In genomic region chr7:100655908-100656674, GRCh38 we compare ENCODE assay signal across 1 cellular context.
TF ChIP-seq lines count a peak whose summit lies in the region.

ACTL6B (minus strand) TSS chr7:100656448; CDS start chr7:100656354, 94 bp downstream.

TF ChIP-seq in HepG2, 621 proteins besides CTCF, POLR2A, EP300 and RAD21 (continued from another document and continues in another):
- TF ChIP-seq ZXDC (CRISPR knock-in tag; IDR thresholded peaks at IDR 0.05), result no peak
- peak; percentile 93 for TF ChIP-seq BORCS8-MEF2B (CRISPR knock-in tag; IDR thresholded peaks at IDR 0.05)
- peak; percentile 88 for TF ChIP-seq SALL2 (CRISPR knock-in tag; IDR thresholded peaks at IDR 0.05)
- peak; percentile 90 for TF ChIP-seq KDM5B (CRISPR knock-in tag; IDR thresholded peaks at IDR 0.05; ENCODE audit: borderline replicate concordance)
- no peak for TF ChIP-seq THYN1 (CRISPR knock-in tag; IDR thresholded peaks at IDR 0.05; ENCODE audit: borderline replicate concordance, low read depth)
- TF ChIP-seq ZNF235 (CRISPR knock-in tag; IDR thresholded peaks at IDR 0.05; ENCODE audit: borderline replicate concordance), result peak; percentile 83; the same call in 1 of the 2 replicates
- peak; percentile 75; the same call in 1 of the 2 replicates for TF ChIP-seq AHR (CRISPR knock-in tag; IDR thresholded peaks at IDR 0.05)
- TF ChIP-seq DDIT3 (CRISPR knock-in tag; IDR thresholded peaks at IDR 0.05), result no peak
- no peak for TF ChIP-seq ZNF704 (CRISPR knock-in tag; IDR thresholded peaks at IDR 0.05; ENCODE audit: borderline replicate concordance)
- peak; percentile 66; the same call in 1 of the 2 replicates for TF ChIP-seq SMAD3 (CRISPR knock-in tag; IDR thresholded peaks at IDR 0.05)
- TF ChIP-seq ZNF761 (CRISPR knock-in tag; conservative IDR thresholded peaks at IDR 0.05), result 0 out of 2 replicates have a peak, but pooled peaks have one; percentile 53
- TF ChIP-seq ZNF597 (CRISPR knock-in tag; IDR thresholded peaks at IDR 0.05), result no peak
- no peak for TF ChIP-seq TBX3 (IDR thresholded peaks at IDR 0.05; ENCODE audit: borderline replicate concordance)
- peak; percentile 55; the same call in 1 of the 2 replicates for TF ChIP-seq ZNF724P (CRISPR knock-in tag; IDR thresholded peaks at IDR 0.05; ENCODE audit: borderline replicate concordance)
- TF ChIP-seq RBM39 (IDR thresholded peaks at IDR 0.05; ENCODE audit: low read depth, low read length, poor library complexity, severe bottlenecking), result no peak
- no peak for TF ChIP-seq POLR2G (IDR thresholded peaks at IDR 0.05; ENCODE audit: low read depth, low read length)
- peak; percentile 64 for TF ChIP-seq KAT8 (CRISPR knock-in tag; IDR thresholded peaks at IDR 0.05)
- peak; percentile 76; the same call in 1 of the 2 replicates for TF ChIP-seq ZSCAN21 (CRISPR knock-in tag; IDR thresholded peaks at IDR 0.05; ENCODE audit: borderline replicate concordance)
- TF ChIP-seq ZNF607 (CRISPR knock-in tag; IDR thresholded peaks at IDR 0.05; ENCODE audit: borderline replicate concordance), result peak; percentile 98
- no peak for TF ChIP-seq ZMYM3 (CRISPR knock-in tag; IDR thresholded peaks at IDR 0.05)
- TF ChIP-seq CSRNP2 (CRISPR knock-in tag; conservative IDR thresholded peaks at IDR 0.05; ENCODE audit: low read depth), result no peak
- no peak for TF ChIP-seq PAF1 (CRISPR knock-in tag; IDR thresholded peaks at IDR 0.05)
- no peak for TF ChIP-seq CHD4 (IDR thresholded peaks at IDR 0.05; ENCODE audit: borderline replicate concordance, low read length)
- no peak for TF ChIP-seq FUBP1 (CRISPR knock-in tag; IDR thresholded peaks at IDR 0.05; ENCODE audit: borderline replicate concordance)
- 0 out of 2 replicates have a peak, but pooled peaks have one; percentile 44 for TF ChIP-seq ZNF75D (CRISPR knock-in tag; IDR thresholded peaks at IDR 0.05; ENCODE audit: borderline replicate concordance)
- TF ChIP-seq RFXAP (CRISPR knock-in tag; IDR thresholded peaks at IDR 0.05; ENCODE audit: borderline replicate concordance), result 0 out of 2 replicates have a peak, but pooled peaks have one; percentile 44
- TF ChIP-seq BRD4 (CRISPR knock-in tag; IDR thresholded peaks at IDR 0.05), result no peak
- 0 out of 2 replicates have a peak, but pooled peaks have one; percentile 29 for TF ChIP-seq DNMT3B (CRISPR knock-in tag; conservative IDR thresholded peaks at IDR 0.05)
- TF ChIP-seq ZNF3 (CRISPR knock-in tag; IDR thresholded peaks at IDR 0.05), result no peak
- TF ChIP-seq ZNF441 (CRISPR knock-in tag; IDR thresholded peaks at IDR 0.05; ENCODE audit: borderline replicate concordance), result peak; percentile 91
- TF ChIP-seq ZNF530 (CRISPR knock-in tag; IDR thresholded peaks at IDR 0.05; ENCODE audit: low read depth), result no peak
- peak; percentile 79; the same call in 1 of the 2 replicates for TF ChIP-seq NAIF1 (CRISPR knock-in tag; IDR thresholded peaks at IDR 0.05; ENCODE audit: borderline replicate concordance)
- no peak for TF ChIP-seq ZSCAN22 (CRISPR knock-in tag; IDR thresholded peaks at IDR 0.05)
- TF ChIP-seq ZNF20 (CRISPR knock-in tag; IDR thresholded peaks at IDR 0.05), result no peak
- no peak for TF ChIP-seq TBL1XR1 (IDR thresholded peaks at IDR 0.05; ENCODE audit: borderline replicate concordance, low read length, partially characterized antibody)
- no peak for TF ChIP-seq ZFY (CRISPR knock-in tag; IDR thresholded peaks at IDR 0.05)
- no peak for TF ChIP-seq SYNCRIP (IDR thresholded peaks at IDR 0.05; ENCODE audit: insufficient read depth, low read depth, low read length)
- peak; percentile 97 for TF ChIP-seq ZNF430 (CRISPR knock-in tag; IDR thresholded peaks at IDR 0.05)
- peak; percentile 35; the same call in 1 of the 2 replicates for TF ChIP-seq NKX3-1 (CRISPR knock-in tag; IDR thresholded peaks at IDR 0.05)
- no peak for TF ChIP-seq GPBP1L1 (CRISPR knock-in tag; IDR thresholded peaks at IDR 0.05)
- no peak for TF ChIP-seq ZSCAN29 (CRISPR knock-in tag; conservative IDR thresholded peaks at IDR 0.05)
- peak; percentile 70 for TF ChIP-seq ZNF580 (CRISPR knock-in tag; IDR thresholded peaks at IDR 0.05; ENCODE audit: borderline replicate concordance, low read depth)
- no peak for TF ChIP-seq DBP (CRISPR knock-in tag; IDR thresholded peaks at IDR 0.05; ENCODE audit: not compliant biosample characterization)
- no peak; the same call in 1 of the 2 replicates for TF ChIP-seq THAP9 (CRISPR knock-in tag; IDR thresholded peaks at IDR 0.05; ENCODE audit: borderline replicate concordance)
- no peak for TF ChIP-seq TARDBP (CRISPR knock-in tag; IDR thresholded peaks at IDR 0.05)
- peak; percentile 63; the same call in 1 of the 2 replicates for TF ChIP-seq GFI1 (CRISPR knock-in tag; IDR thresholded peaks at IDR 0.05; ENCODE audit: borderline replicate concordance)
- peak; percentile 71; the same call in 1 of the 2 replicates for TF ChIP-seq ZNF12 (CRISPR knock-in tag; IDR thresholded peaks at IDR 0.05)
- no peak for TF ChIP-seq ZFX (CRISPR knock-in tag; IDR thresholded peaks at IDR 0.05; ENCODE audit: low read depth)
- peak; percentile 69 for TF ChIP-seq TFDP2 (CRISPR knock-in tag; IDR thresholded peaks at IDR 0.05)
- TF ChIP-seq EHMT2 (IDR thresholded peaks at IDR 0.05; ENCODE audit: borderline replicate concordance, low read depth, low read length), result peak; percentile 60; the same call in 1 of the 2 replicates
- no peak for TF ChIP-seq ARNTL (CRISPR knock-in tag; IDR thresholded peaks at IDR 0.05)
- no peak for TF ChIP-seq ATRX (CRISPR knock-in tag; IDR thresholded peaks at IDR 0.05; ENCODE audit: borderline replicate concordance)
- TF ChIP-seq ETV5 (CRISPR knock-in tag; IDR thresholded peaks at IDR 0.05; ENCODE audit: borderline replicate concordance), result no peak
- TF ChIP-seq ZKSCAN8 (CRISPR knock-in tag; IDR thresholded peaks at IDR 0.05; ENCODE audit: borderline replicate concordance), result 0 out of 2 replicates have a peak, but pooled peaks have one; percentile 63
- peak; percentile 66 for TF ChIP-seq ZNF878 (CRISPR knock-in tag; IDR thresholded peaks at IDR 0.05)
- no peak for TF ChIP-seq ATAD3A (CRISPR knock-in tag; IDR thresholded peaks at IDR 0.05)
